8 cellular contexts compared by ENCODE assay signal in genomic region chr19:1265611-1266115, GRCh38. TPM values are rescaled to one million over a fixed set of nuclear protein-coding genes. Genes with fewer than 3 reads are reported as not detected.
DNase-seq lines count a peak whose midpoint lies in the region; ATAC-seq and TF ChIP-seq lines count a peak whose summit lies in the region.

No MANE protein-coding gene starts in this region.

- peak; percentile 80 for DNase-seq in AG20443 (ENCODE audit: low spot score)
- DNase-seq in HT1080 (ENCODE audit: low read depth) = peak; percentile 81
- DNase-seq in activated T-cell treated with anti-CD3 and anti-CD28 coated beads, Interleukin-2, amount 50 U/mL, for 72 hours = peak; percentile 51 to 70
- DNase-seq in fibroblast of pulmonary artery (ENCODE audit: low read depth) = peak; percentile 66
- DNase-seq in osteocyte (ENCODE audit: extremely low spot score, unreplicated experiment) = peak; percentile 93
- DNase-seq in HuH-7.5 (ENCODE audit: low spot score) = no peak

- H3K4me3 ChIP-seq in fibroblast of pulmonary artery (replicated peaks; ENCODE audit: low read depth, low read length) = peak overlapping the region; percentile 49

- ATAC-seq in activated T-cell treated with anti-CD3 and anti-CD28 coated beads, Interleukin-2, amount 50 U/mL, for 72 hours (replicated peaks in 1 of 2) = peak in 1 of 2 donors; percentile 2
- ATAC-seq in HG03571 (IDR thresholded peaks at IDR 0.05; ENCODE audit: unreplicated experiment) (no peak), HG03280 (IDR thresholded peaks at IDR 0.05; ENCODE audit: unreplicated experiment) (no peak)

- no peaks in the 10 kb centered on the region for H3K27me3 Mint-ChIP-seq in activated T-cell treated with anti-CD3 and anti-CD28 coated beads, Interleukin-2, amount 50 U/mL, for 72 hours (ENCODE audit: low read depth)
- H3K27me3 Mint-ChIP-seq in osteocyte (ENCODE audit: unreplicated experiment) = no peaks in the 10 kb centered on the region

- H3K27ac Mint-ChIP-seq in activated T-cell treated with anti-CD3 and anti-CD28 coated beads, Interleukin-2, amount 50 U/mL, for 72 hours = no peak overlapping the region
- peak overlapping the region; percentile 94 for H3K27ac Mint-ChIP-seq in osteocyte (ENCODE audit: unreplicated experiment)

- peak overlapping the region; percentile 75 to 80 for H3K4me3 Mint-ChIP-seq in activated T-cell treated with anti-CD3 and anti-CD28 coated beads, Interleukin-2, amount 50 U/mL, for 72 hours
- peak overlapping the region; percentile 42 for H3K4me3 Mint-ChIP-seq in osteocyte (ENCODE audit: unreplicated experiment)

- no peaks in the 10 kb centered on the region for H3K9me3 Mint-ChIP-seq in activated T-cell treated with anti-CD3 and anti-CD28 coated beads, Interleukin-2, amount 50 U/mL, for 72 hours
- H3K9me3 Mint-ChIP-seq in osteocyte (ENCODE audit: unreplicated experiment) = no peaks in the 10 kb centered on the region

- no peak for TF ChIP-seq CTCF in fibroblast of pulmonary artery (IDR thresholded peaks at IDR 0.05; ENCODE audit: low read length, missing control alignments)
- TF ChIP-seq CTCF in osteocyte (IDR thresholded peaks at IDR 0.05) = no peak

- peaks cover 61% of the 10 kb centered on the region for H3K4me1 Mint-ChIP-seq in activated T-cell treated with anti-CD3 and anti-CD28 coated beads, Interleukin-2, amount 50 U/mL, for 72 hours (ENCODE audit: low read depth)
- peaks cover 77% of the 10 kb centered on the region for H3K4me1 Mint-ChIP-seq in osteocyte (ENCODE audit: unreplicated experiment)

- peaks cover 4 to 10% of the 10 kb centered on the region in 2 donors for H3K36me3 Mint-ChIP-seq in activated T-cell treated with anti-CD3 and anti-CD28 coated beads, Interleukin-2, amount 50 U/mL, for 72 hours (ENCODE audit: insufficient read depth in 2 of 2)
- H3K36me3 Mint-ChIP-seq in osteocyte (ENCODE audit: unreplicated experiment) = peaks cover 5% of the 10 kb centered on the region

RNA-seq across cellular contexts. Expression of gene CIRBP, which starts 3.5 kb away (rescaled TPM):
- total RNA-seq in HT1080 (2014; rRNA removed; shearing (Covaris generic)) = 170 and 219 TPM in 2 replicates
- 148 and 175 TPM in 2 replicates for polyA plus RNA-seq in HT1080 (2015; cell fraction: cytosol; rRNA removed)
- polyA plus RNA-seq in HT1080 (2015; cell fraction: nucleus; rRNA removed) = 531 and 623 TPM in 2 replicates
- total RNA-seq in activated T-cell treated with anti-CD3 and anti-CD28 coated beads, Interleukin-2, amount 50 U/mL, for 72 hours = 100 to 1,000 TPM; 400 to 456 TPM
- total RNA-seq in osteocyte = 401 and 408 TPM in 2 replicates

RNA-seq across cellular contexts. Expression of gene FAM174C, which starts 9.7 kb away (rescaled TPM):
- total RNA-seq in HT1080 (2014; rRNA removed; shearing (Covaris generic)) = 53.1 and 58.1 TPM in 2 replicates
- 64.5 and 87.6 TPM in 2 replicates for polyA plus RNA-seq in HT1080 (2015; cell fraction: cytosol; rRNA removed)
- polyA plus RNA-seq in HT1080 (2015; cell fraction: nucleus; rRNA removed) = 29.4 and 37.0 TPM in 2 replicates
- total RNA-seq in activated T-cell treated with anti-CD3 and anti-CD28 coated beads, Interleukin-2, amount 50 U/mL, for 72 hours = 10 to 100 TPM; 59.8 to 69.1 TPM
- 35.3 and 35.8 TPM in 2 replicates for total RNA-seq in osteocyte

RNA-seq across cellular contexts. Expression of gene MIDN, which starts 17.3 kb away (rescaled TPM):
- total RNA-seq in HT1080 (2014; rRNA removed; shearing (Covaris generic)) = 10.1 and 11.2 TPM in 2 replicates
- polyA plus RNA-seq in HT1080 (2015; cell fraction: cytosol; rRNA removed) = 39.7 and 46.2 TPM in 2 replicates
- 62.1 and 101 TPM in 2 replicates for polyA plus RNA-seq in HT1080 (2015; cell fraction: nucleus; rRNA removed)
- total RNA-seq in activated T-cell treated with anti-CD3 and anti-CD28 coated beads, Interleukin-2, amount 50 U/mL, for 72 hours = 10 to 100 TPM; 72.3 to 75.4 TPM
- 98.1 and 103 TPM in 2 replicates for total RNA-seq in osteocyte

RNA-seq across cellular contexts. Expression of gene EFNA2, which starts 20.0 kb away (rescaled TPM):
- 0.45 TPM in 1 of 2 replicates, not detected in the other for total RNA-seq in HT1080 (2014; rRNA removed; shearing (Covaris generic))
- polyA plus RNA-seq in HT1080 (2015; cell fraction: cytosol; rRNA removed) = 0.12 and 0.16 TPM in 2 replicates
- polyA plus RNA-seq in HT1080 (2015; cell fraction: nucleus; rRNA removed) = not detected in 2 replicates
- not detected for total RNA-seq in activated T-cell treated with anti-CD3 and anti-CD28 coated beads, Interleukin-2, amount 50 U/mL, for 72 hours
- total RNA-seq in osteocyte = 3.8 and 4.2 TPM in 2 replicates

RNA-seq across cellular contexts. Expression of gene ATP5F1D, which starts 24.1 kb away (rescaled TPM):
- total RNA-seq in HT1080 (2014; rRNA removed; shearing (Covaris generic)) = 55.4 and 127 TPM in 2 replicates
- polyA plus RNA-seq in HT1080 (2015; cell fraction: cytosol; rRNA removed) = 369 and 385 TPM in 2 replicates
- 147 and 154 TPM in 2 replicates for polyA plus RNA-seq in HT1080 (2015; cell fraction: nucleus; rRNA removed)
- total RNA-seq in activated T-cell treated with anti-CD3 and anti-CD28 coated beads, Interleukin-2, amount 50 U/mL, for 72 hours = 100 to 1,000 TPM; 169 to 201 TPM
- total RNA-seq in osteocyte = 167 and 172 TPM in 2 replicates
